ENCODE assay signal across 8 cellular contexts in genomic region chr22:46563381-46564083, GRCh38. TPM values are rescaled to one million over a fixed set of nuclear protein-coding genes. Genes with fewer than 3 reads are reported as not detected.
DNase-seq lines count a peak whose midpoint lies in the region; ATAC-seq and TF ChIP-seq lines count a peak whose summit lies in the region.

No MANE protein-coding gene starts in this region.

- TF ChIP-seq POLR2A in thyroid gland (IDR thresholded peaks at IDR 0.05): no peak

- peak overlapping the region; percentile 46 for H3K27ac Mint-ChIP-seq in Calu3 (ENCODE audit: unreplicated experiment)

- H3K9me2 ChIP-seq in PC-3 (replicated peaks; ENCODE audit: low read length): no peaks in the 10 kb centered on the region

- CTCF ChIA-PET in Calu3 (lab: Charles Lee): interaction anchor here (0.6 to 2.1 kb wide), 25 partner anchors 11 to 1376 kb away, joined by 3 to 20 read pairs (median 4); no protein-coding TSS in a partner anchor
- CTCF ChIA-PET in PC-3 (lab: Charles Lee): interaction anchor here (0.7 to 1.6 kb wide), 7 partner anchors 8 to 234 kb away, joined by 3 to 13 read pairs (median 5); no protein-coding TSS in a partner anchor

- DNase-seq in Calu3: peak; percentile 86
- peak; percentile 67 for DNase-seq in HT1080 (ENCODE audit: low read depth)
- peak; percentile 66 for DNase-seq in PC-3
- peak; percentile 85 for DNase-seq in activated T-cell treated with anti-CD3 and anti-CD28 coated beads, Interleukin-2, amount 50 U/mL, for 1 hour
- peak; percentile 26 for DNase-seq in fibroblast of gingiva (ENCODE audit: low read depth)
- peak; percentile 26 for DNase-seq in occipital lobe (lab: John Stamatoyannopoulos, UW)
- DNase-seq in thyroid gland: peak; percentile 77 to 81

- peaks cover 16% of the 10 kb centered on the region for H3K4me1 ChIP-seq in PC-3 (ENCODE audit: insufficient read depth, low read length)
- peaks cover 8 to 11% of the 10 kb centered on the region in 2 donors for H3K4me1 ChIP-seq in thyroid gland

- H3K9me3 ChIP-seq in PC-3 (ENCODE audit: low read length): no peaks in the 10 kb centered on the region
- no peaks in the 10 kb centered on the region for H3K9me3 ChIP-seq in thyroid gland

- no peaks in the 10 kb centered on the region for H3K9me3 Mint-ChIP-seq in Calu3 (ENCODE audit: low read depth, unreplicated experiment)

- BruUV-seq in Calu3 (replicated peaks; lab: Mats Ljungman, UMichigan) (no TSS peak), PC-3 (replicated peaks; lab: Mats Ljungman, UMichigan) (no TSS peak)

- H3K4me1 Mint-ChIP-seq in Calu3 (ENCODE audit: low read depth, unreplicated experiment): peaks cover 14% of the 10 kb centered on the region

- ATAC-seq in PC-3 (peak; percentile 87), GM19467 (IDR thresholded peaks at IDR 0.05; ENCODE audit: unreplicated experiment) (no peak)

- H3K36me3 ChIP-seq in PC-3 (ENCODE audit: low read depth, low read length): no peaks in the 10 kb centered on the region
- no peaks in the 10 kb centered on the region for H3K36me3 ChIP-seq in thyroid gland

- 24 to 38% methylated on average over 18 of the region's 20 CpGs for WGBS in thyroid gland, 2 donors

- peak overlapping the region; percentile 51; the same call in 1 of the 2 replicates for H3K4me3 ChIP-seq in PC-3 (ENCODE audit: low read length)
- H3K4me3 ChIP-seq in thyroid gland (replicated peaks in 1 of 3): no peak overlapping the region

- intact Hi-C loops in Calu3 (cut with micrococcal nuclease; ENCODE audit: unreplicated experiment) (loop anchor here (1.0 to 10.0 kb wide), 2 partner anchors 46 to 101 kb away; no protein-coding TSS in a partner anchor), PC-3 (cut with micrococcal nuclease) (loop anchor here (5.0 to 10.0 kb wide), 2 partner anchors 94 to 201 kb away; partner anchors contain the start of gene TBC1D22A), thyroid gland (cut with DNase I) (no loop called here)

- no peaks in the 10 kb centered on the region for H3K79me2 ChIP-seq in PC-3 (ENCODE audit: low read length)

- no peaks in the 10 kb centered on the region for H3K27me3 ChIP-seq in PC-3 (ENCODE audit: low read length)
- H3K27me3 ChIP-seq in thyroid gland: no peaks in the 10 kb centered on the region

- H3K27me3 Mint-ChIP-seq in Calu3 (ENCODE audit: unreplicated experiment): peaks cover 5% of the 10 kb centered on the region

- no peaks in the 10 kb centered on the region for H4K20me1 ChIP-seq in PC-3 (ENCODE audit: low read length)

- H3K9ac ChIP-seq in PC-3 (ENCODE audit: low read length): peak overlapping the region; percentile 56

- TF ChIP-seq CTCF in Calu3 (IDR thresholded peaks at IDR 0.05; ENCODE audit: unreplicated experiment): peak; percentile 89
- TF ChIP-seq CTCF in PC-3 (conservative IDR thresholded peaks at IDR 0.05; ENCODE audit: low read depth, low read length): peak; percentile 73
- peak; percentile 60 to 89 (median 84) for TF ChIP-seq CTCF in thyroid gland (IDR thresholded peaks at IDR 0.05)

- H3K36me3 Mint-ChIP-seq in Calu3 (ENCODE audit: insufficient read depth, unreplicated experiment): peaks cover 8% of the 10 kb centered on the region

- H3F3A ChIP-seq in PC-3 (ENCODE audit: low read length, unreplicated experiment): no peaks in the 10 kb centered on the region

- peak overlapping the region; percentile 99 for H2AFZ ChIP-seq in PC-3 (ENCODE audit: low read length)

- peak overlapping the region; percentile 55 for H3K4me3 Mint-ChIP-seq in Calu3 (ENCODE audit: low read depth, unreplicated experiment)

- POLR2A ChIA-PET in PC-3 (lab: Charles Lee; ENCODE audit: unreplicated experiment): interaction anchor here (0.6 to 0.8 kb wide), 2 partner anchors 179 to 572 kb away, joined by 5 read pairs; no protein-coding TSS in a partner anchor

- H3K4me2 ChIP-seq in PC-3 (ENCODE audit: low read length): peak overlapping the region; percentile 82

- H3K27ac ChIP-seq in PC-3 (ENCODE audit: low read length) (peak overlapping the region; percentile 41), thyroid gland (peak overlapping the region in 1 of 3 donors; percentile 51)

RNA-seq across cellular contexts. Expression of gene CELSR1, which starts 26.1 kb away (rescaled TPM):
- 40.8 and 45.5 TPM in 2 replicates for total RNA-seq in Calu3 (2022)
- total RNA-seq in HT1080 (2014; rRNA removed; shearing (Covaris generic)): 14.9 and 17.9 TPM in 2 replicates
- polyA plus RNA-seq in HT1080 (2015; cell fraction: cytosol; rRNA removed): 14.0 and 14.9 TPM in 2 replicates
- polyA plus RNA-seq in HT1080 (2015; cell fraction: nucleus; rRNA removed): 35.9 and 40.5 TPM in 2 replicates
- total RNA-seq in PC-3 (2014; rRNA removed): 14.2 and 19.3 TPM in 2 replicates
- 4.1 TPM for total RNA-seq in occipital lobe
- total RNA-seq in thyroid gland: 10 to 100 TPM; 18.4 to 56.0 (median 31.0) TPM

RNA-seq across cellular contexts. Expression of gene GRAMD4, which starts 56.7 kb away (rescaled TPM):
- total RNA-seq in Calu3 (2022): 61.2 and 63.4 TPM in 2 replicates
- 13.3 and 17.7 TPM in 2 replicates for total RNA-seq in HT1080 (2014; rRNA removed; shearing (Covaris generic))
- polyA plus RNA-seq in HT1080 (2015; cell fraction: cytosol; rRNA removed): 16.8 and 42.2 TPM in 2 replicates
- 17.0 and 82.4 TPM in 2 replicates for polyA plus RNA-seq in HT1080 (2015; cell fraction: nucleus; rRNA removed)
- 18.9 and 25.3 TPM in 2 replicates for total RNA-seq in PC-3 (2014; rRNA removed)
- total RNA-seq in occipital lobe: 55.8 TPM
- 100 to 1,000 TPM in 1 of 4 donors, 10 to 100 TPM in 3; 33.5 to 193 (median 62.1) TPM for total RNA-seq in thyroid gland

Comparison
In these comparisons a context has a peak if more than half of its experiments do, and no peak if none do; other contexts are left out.
1. DNase-seq: peak in every context shown above with its lines; median percentile 86 in Calu3; 85 in activated T-cell treated with anti-CD3 and anti-CD28 coated beads, Interleukin-2, amount 50 U/mL, for 1 hour; 79 in thyroid gland; 67 in HT1080; 66 in PC-3; 26 in fibroblast of gingiva; 26 in occipital lobe.